In the genomic region with DNA sequence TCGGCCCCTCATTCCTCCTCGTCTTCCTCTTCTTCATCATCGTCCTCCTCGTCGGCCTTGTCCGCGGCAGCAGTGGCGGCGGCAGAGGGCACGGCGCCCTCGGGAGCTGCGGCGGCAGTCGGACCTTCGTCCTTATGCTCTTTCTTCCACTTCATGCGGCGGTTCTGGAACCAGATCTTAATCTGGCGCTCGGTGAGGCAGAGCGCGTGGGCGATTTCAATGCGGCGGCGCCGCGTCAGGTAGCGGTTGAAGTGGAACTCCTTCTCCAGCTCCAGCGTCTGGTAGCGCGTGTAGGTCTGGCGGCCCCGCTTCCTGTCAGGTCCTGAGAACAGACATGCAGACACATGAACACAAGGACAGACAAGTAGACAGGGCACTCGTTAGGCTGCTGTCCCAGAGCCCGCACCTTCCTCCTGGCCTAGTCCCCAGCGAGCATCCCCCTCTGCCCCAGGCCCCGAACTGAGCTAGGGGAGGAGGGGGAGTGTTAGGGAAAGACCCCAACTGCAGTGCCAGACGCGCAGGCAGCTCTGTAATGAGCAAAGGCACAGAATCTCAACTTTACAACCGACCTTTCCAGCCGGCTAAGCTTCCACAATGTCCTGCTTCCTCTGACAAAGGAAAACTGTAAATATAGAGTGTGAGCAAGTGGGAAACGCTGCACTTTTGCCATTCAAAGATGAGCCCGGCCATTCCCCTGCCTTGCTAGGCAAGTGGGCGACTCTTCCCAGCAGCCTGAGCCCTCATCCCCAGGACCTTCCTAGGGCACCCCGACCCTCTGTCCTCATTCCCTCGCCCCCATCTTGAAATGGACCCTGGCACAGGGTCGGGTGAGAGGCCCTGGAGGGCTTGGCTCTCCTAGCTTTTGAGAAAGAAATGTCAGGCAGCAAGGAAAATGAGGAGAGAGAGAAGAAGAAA, we compare ENCODE assay signal across 2 cellular contexts.
TF ChIP-seq lines count a peak whose summit lies in the region.

No MANE protein-coding gene starts in this region.

TF ChIP-seq in HepG2, 621 proteins besides CTCF, POLR2A, EP300 and RAD21 (continues in another document):
- TF ChIP-seq ZNF572 (CRISPR knock-in tag; IDR thresholded peaks at IDR 0.05) (no peak), ELF4 (CRISPR knock-in tag; IDR thresholded peaks at IDR 0.05; ENCODE audit: borderline replicate concordance) (no peak), SRF (IDR thresholded peaks at IDR 0.05; ENCODE audit: low read depth, low read length) (no peak), REXO4 (CRISPR knock-in tag; IDR thresholded peaks at IDR 0.05; ENCODE audit: borderline replicate concordance) (no peak), ZSCAN30 (CRISPR knock-in tag; IDR thresholded peaks at IDR 0.05) (no peak), DNMT1 (CRISPR knock-in tag; IDR thresholded peaks at IDR 0.05) (no peak), HNRNPLL (IDR thresholded peaks at IDR 0.05; ENCODE audit: low read depth, low read length, poor library complexity, severe bottlenecking) (peak; percentile 15)
- TF ChIP-seq, protein P1, sequence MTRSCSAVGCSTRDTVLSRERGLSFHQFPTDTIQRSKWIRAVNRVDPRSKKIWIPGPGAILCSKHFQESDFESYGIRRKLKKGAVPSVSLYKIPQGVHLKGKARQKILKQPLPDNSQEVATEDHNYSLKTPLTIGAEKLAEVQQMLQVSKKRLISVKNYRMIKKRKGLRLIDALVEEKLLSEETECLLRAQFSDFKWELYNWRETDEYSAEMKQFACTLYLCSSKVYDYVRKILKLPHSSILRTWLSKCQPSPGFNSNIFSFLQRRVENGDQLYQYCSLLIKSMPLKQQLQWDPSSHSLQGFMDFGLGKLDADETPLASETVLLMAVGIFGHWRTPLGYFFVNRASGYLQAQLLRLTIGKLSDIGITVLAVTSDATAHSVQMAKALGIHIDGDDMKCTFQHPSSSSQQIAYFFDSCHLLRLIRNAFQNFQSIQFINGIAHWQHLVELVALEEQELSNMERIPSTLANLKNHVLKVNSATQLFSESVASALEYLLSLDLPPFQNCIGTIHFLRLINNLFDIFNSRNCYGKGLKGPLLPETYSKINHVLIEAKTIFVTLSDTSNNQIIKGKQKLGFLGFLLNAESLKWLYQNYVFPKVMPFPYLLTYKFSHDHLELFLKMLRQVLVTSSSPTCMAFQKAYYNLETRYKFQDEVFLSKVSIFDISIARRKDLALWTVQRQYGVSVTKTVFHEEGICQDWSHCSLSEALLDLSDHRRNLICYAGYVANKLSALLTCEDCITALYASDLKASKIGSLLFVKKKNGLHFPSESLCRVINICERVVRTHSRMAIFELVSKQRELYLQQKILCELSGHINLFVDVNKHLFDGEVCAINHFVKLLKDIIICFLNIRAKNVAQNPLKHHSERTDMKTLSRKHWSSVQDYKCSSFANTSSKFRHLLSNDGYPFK (CRISPR knock-in tag; IDR thresholded peaks at IDR 0.05; ENCODE audit: borderline replicate concordance): no peak
- TF ChIP-seq, protein P2, sequence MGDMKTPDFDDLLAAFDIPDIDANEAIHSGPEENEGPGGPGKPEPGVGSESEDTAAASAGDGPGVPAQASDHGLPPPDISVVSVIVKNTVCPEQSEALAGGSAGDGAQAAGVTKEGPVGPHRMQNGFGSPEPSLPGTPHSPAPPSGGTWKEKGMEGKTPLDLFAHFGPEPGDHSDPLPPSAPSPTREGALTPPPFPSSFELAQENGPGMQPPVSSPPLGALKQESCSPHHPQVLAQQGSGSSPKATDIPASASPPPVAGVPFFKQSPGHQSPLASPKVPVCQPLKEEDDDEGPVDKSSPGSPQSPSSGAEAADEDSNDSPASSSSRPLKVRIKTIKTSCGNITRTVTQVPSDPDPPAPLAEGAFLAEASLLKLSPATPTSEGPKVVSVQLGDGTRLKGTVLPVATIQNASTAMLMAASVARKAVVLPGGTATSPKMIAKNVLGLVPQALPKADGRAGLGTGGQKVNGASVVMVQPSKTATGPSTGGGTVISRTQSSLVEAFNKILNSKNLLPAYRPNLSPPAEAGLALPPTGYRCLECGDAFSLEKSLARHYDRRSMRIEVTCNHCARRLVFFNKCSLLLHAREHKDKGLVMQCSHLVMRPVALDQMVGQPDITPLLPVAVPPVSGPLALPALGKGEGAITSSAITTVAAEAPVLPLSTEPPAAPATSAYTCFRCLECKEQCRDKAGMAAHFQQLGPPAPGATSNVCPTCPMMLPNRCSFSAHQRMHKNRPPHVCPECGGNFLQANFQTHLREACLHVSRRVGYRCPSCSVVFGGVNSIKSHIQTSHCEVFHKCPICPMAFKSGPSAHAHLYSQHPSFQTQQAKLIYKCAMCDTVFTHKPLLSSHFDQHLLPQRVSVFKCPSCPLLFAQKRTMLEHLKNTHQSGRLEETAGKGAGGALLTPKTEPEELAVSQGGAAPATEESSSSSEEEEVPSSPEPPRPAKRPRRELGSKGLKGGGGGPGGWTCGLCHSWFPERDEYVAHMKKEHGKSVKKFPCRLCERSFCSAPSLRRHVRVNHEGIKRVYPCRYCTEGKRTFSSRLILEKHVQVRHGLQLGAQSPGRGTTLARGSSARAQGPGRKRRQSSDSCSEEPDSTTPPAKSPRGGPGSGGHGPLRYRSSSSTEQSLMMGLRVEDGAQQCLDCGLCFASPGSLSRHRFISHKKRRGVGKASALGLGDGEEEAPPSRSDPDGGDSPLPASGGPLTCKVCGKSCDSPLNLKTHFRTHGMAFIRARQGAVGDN (CRISPR knock-in tag; IDR thresholded peaks at IDR 0.05): peak; percentile 21; the same call in 1 of the 2 replicates
- TF ChIP-seq, protein P3, sequence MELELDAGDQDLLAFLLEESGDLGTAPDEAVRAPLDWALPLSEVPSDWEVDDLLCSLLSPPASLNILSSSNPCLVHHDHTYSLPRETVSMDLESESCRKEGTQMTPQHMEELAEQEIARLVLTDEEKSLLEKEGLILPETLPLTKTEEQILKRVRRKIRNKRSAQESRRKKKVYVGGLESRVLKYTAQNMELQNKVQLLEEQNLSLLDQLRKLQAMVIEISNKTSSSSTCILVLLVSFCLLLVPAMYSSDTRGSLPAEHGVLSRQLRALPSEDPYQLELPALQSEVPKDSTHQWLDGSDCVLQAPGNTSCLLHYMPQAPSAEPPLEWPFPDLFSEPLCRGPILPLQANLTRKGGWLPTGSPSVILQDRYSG (CRISPR knock-in tag; IDR thresholded peaks at IDR 0.05): no peak
- TF ChIP-seq, protein P4, sequence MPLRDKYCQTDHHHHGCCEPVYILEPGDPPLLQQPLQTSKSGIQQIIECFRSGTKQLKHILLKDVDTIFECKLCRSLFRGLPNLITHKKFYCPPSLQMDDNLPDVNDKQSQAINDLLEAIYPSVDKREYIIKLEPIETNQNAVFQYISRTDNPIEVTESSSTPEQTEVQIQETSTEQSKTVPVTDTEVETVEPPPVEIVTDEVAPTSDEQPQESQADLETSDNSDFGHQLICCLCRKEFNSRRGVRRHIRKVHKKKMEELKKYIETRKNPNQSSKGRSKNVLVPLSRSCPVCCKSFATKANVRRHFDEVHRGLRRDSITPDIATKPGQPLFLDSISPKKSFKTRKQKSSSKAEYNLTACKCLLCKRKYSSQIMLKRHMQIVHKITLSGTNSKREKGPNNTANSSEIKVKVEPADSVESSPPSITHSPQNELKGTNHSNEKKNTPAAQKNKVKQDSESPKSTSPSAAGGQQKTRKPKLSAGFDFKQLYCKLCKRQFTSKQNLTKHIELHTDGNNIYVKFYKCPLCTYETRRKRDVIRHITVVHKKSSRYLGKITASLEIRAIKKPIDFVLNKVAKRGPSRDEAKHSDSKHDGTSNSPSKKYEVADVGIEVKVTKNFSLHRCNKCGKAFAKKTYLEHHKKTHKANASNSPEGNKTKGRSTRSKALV (CRISPR knock-in tag; IDR thresholded peaks at IDR 0.05): 0 out of 2 replicates have a peak, but pooled peaks have one; percentile 35

TF ChIP-seq in HEK293T, 16 proteins besides CTCF, POLR2A, EP300 and RAD21:
- TF ChIP-seq FOXK2 (IDR thresholded peaks at IDR 0.05) (no peak), L3MBTL2 (conservative IDR thresholded peaks at IDR 0.05) (no peak), LEF1 (IDR thresholded peaks at IDR 0.05; ENCODE audit: borderline replicate concordance) (no peak), FOXA1 (IDR thresholded peaks at IDR 0.05) (no peak), SUZ12 (IDR thresholded peaks at IDR 0.05) (no peak)
- TF ChIP-seq, protein P5, sequence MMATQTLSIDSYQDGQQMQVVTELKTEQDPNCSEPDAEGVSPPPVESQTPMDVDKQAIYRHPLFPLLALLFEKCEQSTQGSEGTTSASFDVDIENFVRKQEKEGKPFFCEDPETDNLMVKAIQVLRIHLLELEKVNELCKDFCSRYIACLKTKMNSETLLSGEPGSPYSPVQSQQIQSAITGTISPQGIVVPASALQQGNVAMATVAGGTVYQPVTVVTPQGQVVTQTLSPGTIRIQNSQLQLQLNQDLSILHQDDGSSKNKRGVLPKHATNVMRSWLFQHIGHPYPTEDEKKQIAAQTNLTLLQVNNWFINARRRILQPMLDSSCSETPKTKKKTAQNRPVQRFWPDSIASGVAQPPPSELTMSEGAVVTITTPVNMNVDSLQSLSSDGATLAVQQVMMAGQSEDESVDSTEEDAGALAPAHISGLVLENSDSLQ (IDR thresholded peaks at IDR 0.05): no peak
TF ChIP-seq in HEK293T: peak in this region for 0.
